Comparison of ENCODE assay signal across 15 cellular contexts in genomic region chr10:87750817-87751216, GRCh38.
DNase-seq lines count a peak whose midpoint lies in the region; ATAC-seq and TF ChIP-seq lines count a peak whose summit lies in the region.
"Had no signal": no experiment of that assay in that cellular context is flagged by ENCODE, and none has a peak within 500 bp of the region (broad histone marks: within the 10 kb centered on the region; RNA-seq: fewer than 3 reads in every experiment).

No MANE protein-coding gene starts in this region.

- peaks cover 37% of the 10 kb centered on the region for H3K4me1 Mint-ChIP-seq in activated CD8-positive, alpha-beta T cell treated with anti-CD3 and anti-CD28 coated beads for 36 hours (ENCODE audit: low read depth)
- H3K4me1 Mint-ChIP-seq in activated CD8-positive, alpha-beta T cell treated with anti-CD3 and anti-CD28 coated beads, Interleukin-2, amount 10 ng/mL, durations not matched to agents 7 days and 5 days (ENCODE audit: low read depth), result peaks cover 7% of the 10 kb centered on the region
- peaks cover 22% of the 10 kb centered on the region for H3K4me1 Mint-ChIP-seq in stimulated activated effector memory CD8-positive, alpha-beta T cell treated with anti-CD3 and anti-CD28 coated beads, Interleukin-12 subunit alpha, Interleukin-12 subunit beta, amount 100 ng/mL, for 72 hours
- H3K4me1 Mint-ChIP-seq: memory B cell had no signal

- intact Hi-C loops in activated CD8-positive, alpha-beta T cell treated with anti-CD3 and anti-CD28 coated beads for 36 hours (cut with micrococcal nuclease), result no loop called here

- no peak for DNase-seq in activated CD8-positive, alpha-beta T cell treated with anti-CD3 and anti-CD28 coated beads for 36 hours
- no peak for DNase-seq in activated CD8-positive, alpha-beta T cell treated with anti-CD3 and anti-CD28 coated beads, Interleukin-2, amount 10 ng/mL, durations not matched to agents 7 days and 5 days
- DNase-seq in stimulated activated effector memory CD8-positive, alpha-beta T cell treated with anti-CD3 and anti-CD28 coated beads, Interleukin-12 subunit alpha, Interleukin-12 subunit beta, amount 100 ng/mL, for 72 hours (ENCODE audit: low spot score in 2 of 2), result no peak
- DNase-seq in NCI-H226 (no peak), COLO829 (ENCODE audit: low spot score) (no peak), HT-29 (ENCODE audit: low spot score) (no peak)
- DNase-seq: activated CD4-positive, alpha-beta memory T cell treated with anti-CD3 and anti-CD28 coated beads, Interleukin-2, amount 10 ng/mL, durations not matched to agents 7 days and 5 days; activated naive CD8-positive, alpha-beta T cell treated with anti-CD3 and anti-CD28 coated beads, Interleukin-2, amount 10 ng/mL, durations not matched to agents 7 days and 5 days; Calu3; NCI-H510A treated with DMSO at 0.1 percent for 48 hours; pancreas had no signal

- POLR2A ChIA-PET in activated CD8-positive, alpha-beta T cell treated with anti-CD3 and anti-CD28 coated beads for 36 hours (lab: Charles Lee), result no interaction called here
- POLR2A ChIA-PET in activated CD8-positive, alpha-beta T cell treated with anti-CD3 and anti-CD28 coated beads, Interleukin-2, amount 10 ng/mL, durations not matched to agents 7 days and 5 days (lab: Charles Lee), result interaction anchor here (1.5 kb wide), 1 partner anchor 67 kb away, joined by 5 read pairs; the partner anchor contains the start of gene ATAD1

- TF ChIP-seq CTCF in activated CD8-positive, alpha-beta T cell treated with anti-CD3 and anti-CD28 coated beads for 36 hours (IDR thresholded peaks at IDR 0.05), result no peak

- peaks cover 17% of the 10 kb centered on the region for H3K36me3 Mint-ChIP-seq in activated CD8-positive, alpha-beta T cell treated with anti-CD3 and anti-CD28 coated beads for 36 hours (ENCODE audit: low read depth)
- peaks cover 24% of the 10 kb centered on the region for H3K36me3 Mint-ChIP-seq in activated CD8-positive, alpha-beta T cell treated with anti-CD3 and anti-CD28 coated beads, Interleukin-2, amount 10 ng/mL, durations not matched to agents 7 days and 5 days (ENCODE audit: low read depth)
- peaks cover 34% of the 10 kb centered on the region for H3K36me3 Mint-ChIP-seq in stimulated activated effector memory CD8-positive, alpha-beta T cell treated with anti-CD3 and anti-CD28 coated beads, Interleukin-12 subunit alpha, Interleukin-12 subunit beta, amount 100 ng/mL, for 72 hours

- H3K27ac Mint-ChIP-seq in activated CD8-positive, alpha-beta T cell treated with anti-CD3 and anti-CD28 coated beads for 36 hours, result no peak overlapping the region
- no peak overlapping the region for H3K27ac Mint-ChIP-seq in activated CD8-positive, alpha-beta T cell treated with anti-CD3 and anti-CD28 coated beads, Interleukin-2, amount 10 ng/mL, durations not matched to agents 7 days and 5 days
- no peak overlapping the region for H3K27ac Mint-ChIP-seq in stimulated activated effector memory CD8-positive, alpha-beta T cell treated with anti-CD3 and anti-CD28 coated beads, Interleukin-12 subunit alpha, Interleukin-12 subunit beta, amount 100 ng/mL, for 72 hours
- H3K27ac Mint-ChIP-seq: activated CD4-positive, alpha-beta memory T cell treated with anti-CD3 and anti-CD28 coated beads, Interleukin-2, amount 10 ng/mL, durations not matched to agents 7 days and 5 days; activated naive CD8-positive, alpha-beta T cell treated with anti-CD3 and anti-CD28 coated beads, Interleukin-2, amount 10 ng/mL, durations not matched to agents 7 days and 5 days had no signal

- CTCF ChIA-PET in activated CD8-positive, alpha-beta T cell treated with anti-CD3 and anti-CD28 coated beads for 36 hours (lab: Charles Lee), result interaction anchor here (1.0 kb wide), 1 partner anchor 217 kb away, joined by 3 read pairs; no protein-coding TSS in a partner anchor
- CTCF ChIA-PET in activated CD8-positive, alpha-beta T cell treated with anti-CD3 and anti-CD28 coated beads, Interleukin-2, amount 10 ng/mL, durations not matched to agents 7 days and 5 days (lab: Charles Lee), result interaction anchor here (0.8 to 1.3 kb wide), 4 partner anchors 9 to 92 kb away, joined by 3 to 5 read pairs (median 4); no protein-coding TSS in a partner anchor

- H3K4me3 Mint-ChIP-seq in activated CD8-positive, alpha-beta T cell treated with anti-CD3 and anti-CD28 coated beads for 36 hours, result no peak overlapping the region
- H3K4me3 Mint-ChIP-seq in activated CD8-positive, alpha-beta T cell treated with anti-CD3 and anti-CD28 coated beads, Interleukin-2, amount 10 ng/mL, durations not matched to agents 7 days and 5 days, result no peak overlapping the region
- no peak overlapping the region for H3K4me3 Mint-ChIP-seq in stimulated activated effector memory CD8-positive, alpha-beta T cell treated with anti-CD3 and anti-CD28 coated beads, Interleukin-12 subunit alpha, Interleukin-12 subunit beta, amount 100 ng/mL, for 72 hours
- H3K4me3 Mint-ChIP-seq: activated CD4-positive, alpha-beta memory T cell treated with anti-CD3 and anti-CD28 coated beads, Interleukin-2, amount 10 ng/mL, durations not matched to agents 7 days and 5 days; activated naive CD8-positive, alpha-beta T cell treated with anti-CD3 and anti-CD28 coated beads, Interleukin-2, amount 10 ng/mL, durations not matched to agents 7 days and 5 days; memory B cell; type B pancreatic cell had no signal

- no peaks in the 10 kb centered on the region for H3K27me3 Mint-ChIP-seq in activated CD8-positive, alpha-beta T cell treated with anti-CD3 and anti-CD28 coated beads for 36 hours
- no peaks in the 10 kb centered on the region for H3K27me3 Mint-ChIP-seq in activated CD8-positive, alpha-beta T cell treated with anti-CD3 and anti-CD28 coated beads, Interleukin-2, amount 10 ng/mL, durations not matched to agents 7 days and 5 days (ENCODE audit: low read depth)
- H3K27me3 Mint-ChIP-seq: activated CD4-positive, alpha-beta memory T cell treated with anti-CD3 and anti-CD28 coated beads, Interleukin-2, amount 10 ng/mL, durations not matched to agents 7 days and 5 days; activated naive CD8-positive, alpha-beta T cell treated with anti-CD3 and anti-CD28 coated beads, Interleukin-2, amount 10 ng/mL, durations not matched to agents 7 days and 5 days; memory B cell; type B pancreatic cell had no signal

- H3K9me3 Mint-ChIP-seq in activated CD8-positive, alpha-beta T cell treated with anti-CD3 and anti-CD28 coated beads for 36 hours, result no peaks in the 10 kb centered on the region
- H3K9me3 Mint-ChIP-seq in activated CD8-positive, alpha-beta T cell treated with anti-CD3 and anti-CD28 coated beads, Interleukin-2, amount 10 ng/mL, durations not matched to agents 7 days and 5 days (ENCODE audit: insufficient read depth), result no peaks in the 10 kb centered on the region
- H3K9me3 Mint-ChIP-seq in stimulated activated effector memory CD8-positive, alpha-beta T cell treated with anti-CD3 and anti-CD28 coated beads, Interleukin-12 subunit alpha, Interleukin-12 subunit beta, amount 100 ng/mL, for 72 hours, result no peaks in the 10 kb centered on the region
- H3K9me3 Mint-ChIP-seq: activated CD4-positive, alpha-beta memory T cell treated with anti-CD3 and anti-CD28 coated beads, Interleukin-2, amount 10 ng/mL, durations not matched to agents 7 days and 5 days; memory B cell; type B pancreatic cell had no signal

- peak; percentile 20 for ATAC-seq in activated CD8-positive, alpha-beta T cell treated with anti-CD3 and anti-CD28 coated beads for 36 hours
- ATAC-seq in activated CD8-positive, alpha-beta T cell treated with anti-CD3 and anti-CD28 coated beads, Interleukin-2, amount 10 ng/mL, durations not matched to agents 7 days and 5 days, result no peak
- ATAC-seq in GM21737 (IDR thresholded peaks at IDR 0.05; ENCODE audit: unreplicated experiment) (peak; percentile 75), HG03432 (IDR thresholded peaks at IDR 0.05; ENCODE audit: unreplicated experiment) (peak; percentile 63)
- ATAC-seq in stimulated activated effector memory CD8-positive, alpha-beta T cell treated with anti-CD3 and anti-CD28 coated beads, Interleukin-12 subunit alpha, Interleukin-12 subunit beta, amount 100 ng/mL, for 72 hours, result peak; percentile 56
